In genomic region chr1:89615676-89616598, GRCh38 we compare ENCODE assay signal across 8 cellular contexts. TPM values are rescaled to one million over a fixed set of nuclear protein-coding genes. Genes with fewer than 3 reads are reported as not detected.
DNase-seq lines count a peak whose midpoint lies in the region; ATAC-seq and TF ChIP-seq lines count a peak whose summit lies in the region.

No MANE protein-coding gene starts in this region.

- H4K91ac ChIP-seq in H9 (ENCODE audit: insufficient read length, low read depth, low read length) = no peak overlapping the region

- no peaks in the 10 kb centered on the region for H3K79me2 ChIP-seq in H9 (ENCODE audit: insufficient read depth, low read length)

- no peak overlapping the region for H2BK120ac ChIP-seq in H9 (ENCODE audit: low read depth, low read length, poor library complexity, severe bottlenecking)

- intact Hi-C loops in activated T-helper 2 cell treated with anti-CD3 and anti-CD28 coated beads, Interferon-gamma antibody, Interleukin-2, Interleukin-4, amounts not matched to agents 10 μg/mL and 5 μg/mL and 100 μg/mL, durations not matched to agents 14 hours and 24 hours and 36 hours (cut with micrococcal nuclease) = no loop called here

- H3K9ac ChIP-seq in H9 (ENCODE audit: extremely low read depth, insufficient read length, low read length) = no peak overlapping the region

- peaks cover 12 to 18% (median 16%) of the 10 kb centered on the region in 3 experiments for H3K36me3 Mint-ChIP-seq in H9 (ENCODE audit: insufficient read depth in 1 of 3, low read depth in 3 of 3)
- H3K36me3 Mint-ChIP-seq in activated T-helper 2 cell treated with anti-CD3 and anti-CD28 coated beads, Interferon-gamma antibody, Interleukin-2, Interleukin-4, amounts not matched to agents 10 μg/mL and 5 μg/mL and 100 μg/mL, durations not matched to agents 14 hours and 24 hours and 36 hours (ENCODE audit: low read depth) = peaks cover 55% of the 10 kb centered on the region

- H3K4ac ChIP-seq in H9 (ENCODE audit: low read depth, low read length) = no peak overlapping the region

- no peaks in the 10 kb centered on the region for H3K9me3 ChIP-seq in H9 (ENCODE audit: control insufficient read depth, low read depth, low read length)

- H3T11ph ChIP-seq in H9 (ENCODE audit: low read length) = no peak overlapping the region

- no peaks in the 10 kb centered on the region for H3K4me1 ChIP-seq in H9 (ENCODE audit: insufficient read depth, low read length)

- no peaks in the 10 kb centered on the region for H4K20me1 ChIP-seq in H9 (ENCODE audit: control insufficient read depth, insufficient read depth, insufficient read length)

- no peak overlapping the region for H3K14ac ChIP-seq in H9 (ENCODE audit: insufficient read depth, low read length)

- no peak overlapping the region for H4K5ac ChIP-seq in H9 (ENCODE audit: insufficient read length, low read depth, low read length)

- ATAC-seq in HG03108 (IDR thresholded peaks at IDR 0.05; ENCODE audit: unreplicated experiment) = no peak
- no peak for ATAC-seq in HG02973 (IDR thresholded peaks at IDR 0.05; ENCODE audit: unreplicated experiment)

- H2BK5ac ChIP-seq in H9 (ENCODE audit: insufficient read length, low read length) = no peak overlapping the region

- no peak overlapping the region for H3K56ac ChIP-seq in H9 (ENCODE audit: insufficient read length, low read depth, low read length)

- no peaks in the 10 kb centered on the region for H3K27me3 Mint-ChIP-seq in H9 (ENCODE audit: low read depth)
- H3K27me3 Mint-ChIP-seq in activated T-helper 2 cell treated with anti-CD3 and anti-CD28 coated beads, Interferon-gamma antibody, Interleukin-2, Interleukin-4, amounts not matched to agents 10 μg/mL and 5 μg/mL and 100 μg/mL, durations not matched to agents 14 hours and 24 hours and 36 hours (ENCODE audit: low read depth) = no peaks in the 10 kb centered on the region

- no peak overlapping the region for H3K23ac ChIP-seq in H9 (ENCODE audit: insufficient read length, low read depth, low read length)

- no peaks in the 10 kb centered on the region for H3K27me3 ChIP-seq in BJ (ENCODE audit: control insufficient read depth, insufficient read depth, low read length)
- H3K27me3 ChIP-seq in H9 (ENCODE audit: insufficient read depth, low read length) = no peaks in the 10 kb centered on the region

- CTCF ChIA-PET in BJ (lab: Yijun Ruan, JAX) = interaction anchor here (0.9 to 2.8 kb wide), 9 partner anchors 9 to 147 kb away, joined by 3 to 13 read pairs (median 5); no protein-coding TSS in a partner anchor

- H2AK5ac ChIP-seq in H9 (ENCODE audit: insufficient read length, low read length) = no peak overlapping the region

- H3K18ac ChIP-seq in H9 (ENCODE audit: insufficient read length, low read depth, low read length) = no peak overlapping the region

- H3K4me3 Mint-ChIP-seq in H9 = no peak overlapping the region
- no peak overlapping the region for H3K4me3 Mint-ChIP-seq in activated T-helper 2 cell treated with anti-CD3 and anti-CD28 coated beads, Interferon-gamma antibody, Interleukin-2, Interleukin-4, amounts not matched to agents 10 μg/mL and 5 μg/mL and 100 μg/mL, durations not matched to agents 14 hours and 24 hours and 36 hours (ENCODE audit: low read depth)

- H3K27ac ChIP-seq in H9 (ENCODE audit: insufficient read length, low read depth, low read length) = no peak overlapping the region

- DNase-seq in BJ (ENCODE audit: low read depth) = no peak
- DNase-seq in H9 = peak; percentile 35
- DNase-seq in activated T-helper 2 cell treated with anti-CD3 and anti-CD28 coated beads, Interferon-gamma antibody, Interleukin-2, Interleukin-4, amounts not matched to agents 10 μg/mL and 5 μg/mL and 100 μg/mL, durations not matched to agents 14 hours and 24 hours and 36 hours (ENCODE audit: low spot score) = no peak
- DNase-seq in left kidney (ENCODE audit: low read depth, low spot score) = peak; percentile 15
- no peak for DNase-seq in NCI-H2227 (lab: John Stamatoyannopoulos, UW; ENCODE audit: unreplicated experiment)
- no peak for DNase-seq in NCI-H226

- H2BK15ac ChIP-seq in H9 (ENCODE audit: low read depth, low read length) = no peak overlapping the region

- no peak overlapping the region for H2BK20ac ChIP-seq in H9 (ENCODE audit: low read depth, low read length, poor library complexity, severe bottlenecking)

- no peak overlapping the region for H4K8ac ChIP-seq in H9 (replicated peaks; ENCODE audit: insufficient read length, low read depth, low read length)

- peaks cover 5 to 8% of the 10 kb centered on the region in 2 experiments for H3K4me1 Mint-ChIP-seq in H9
- peaks cover 75% of the 10 kb centered on the region for H3K4me1 Mint-ChIP-seq in activated T-helper 2 cell treated with anti-CD3 and anti-CD28 coated beads, Interferon-gamma antibody, Interleukin-2, Interleukin-4, amounts not matched to agents 10 μg/mL and 5 μg/mL and 100 μg/mL, durations not matched to agents 14 hours and 24 hours and 36 hours (ENCODE audit: low read depth)

- no peak overlapping the region for H3K27ac Mint-ChIP-seq in H9
- H3K27ac Mint-ChIP-seq in activated T-helper 2 cell treated with anti-CD3 and anti-CD28 coated beads, Interferon-gamma antibody, Interleukin-2, Interleukin-4, amounts not matched to agents 10 μg/mL and 5 μg/mL and 100 μg/mL, durations not matched to agents 14 hours and 24 hours and 36 hours = peak overlapping the region; percentile 31

- no peak overlapping the region for H3K4me3 ChIP-seq in BJ (ENCODE audit: low read depth, low read length)

- no peak overlapping the region for H2BK12ac ChIP-seq in H9 (ENCODE audit: insufficient read length, low read depth, low read length)

- no peaks in the 10 kb centered on the region for H3K36me3 ChIP-seq in BJ (ENCODE audit: control insufficient read depth, insufficient read depth, low read length)

- H2AFZ ChIP-seq in H9 (ENCODE audit: low read length) = no peak overlapping the region

- peaks cover 11 to 16% of the 10 kb centered on the region in 2 experiments for H3K9me3 Mint-ChIP-seq in H9
- peaks cover 20% of the 10 kb centered on the region for H3K9me3 Mint-ChIP-seq in activated T-helper 2 cell treated with anti-CD3 and anti-CD28 coated beads, Interferon-gamma antibody, Interleukin-2, Interleukin-4, amounts not matched to agents 10 μg/mL and 5 μg/mL and 100 μg/mL, durations not matched to agents 14 hours and 24 hours and 36 hours

- POLR2A ChIA-PET in BJ (lab: Charles Lee) = interaction anchor here (0.7 kb wide), 1 partner anchor 22 kb away, joined by 3 read pairs; no protein-coding TSS in a partner anchor

- no peaks in the 10 kb centered on the region for H3K23me2 ChIP-seq in H9 (ENCODE audit: insufficient read length, low read depth, low read length, poor library complexity, severe bottlenecking)

- no peak overlapping the region for H3K4me2 ChIP-seq in H9 (ENCODE audit: insufficient read depth, insufficient read length, low read length)

- no CpG with 5 or more reads among the region's 3 CpGs for WGBS in H9 (ENCODE audit: extremely low coverage, insufficient read length, low lambda C conversion rate)

- TF ChIP-seq CTCF in BJ (IDR thresholded peaks at IDR 0.05; ENCODE audit: insufficient read depth, low read depth, low read length) = peak; percentile 44
- peak; percentile 60 for TF ChIP-seq CTCF in H9 (conservative IDR thresholded peaks at IDR 0.05)

- H3K79me1 ChIP-seq in H9 (ENCODE audit: insufficient read depth, low read depth, low read length, poor library complexity, severe bottlenecking) = no peaks in the 10 kb centered on the region

RNA-seq across cellular contexts. Expression of gene LRRC8C, which starts 17.0 kb away (rescaled TPM):
- 3.6 and 5.7 TPM in 2 replicates for polyA plus RNA-seq in BJ (2011; rRNA removed)
- polyA minus RNA-seq in BJ (2011; rRNA and poly(A)+ RNA removed) = 3.0 and 3.4 TPM in 2 replicates
- 1.8 and 1.9 TPM in 2 replicates for total RNA-seq in H9 (2021)
- total RNA-seq in activated T-helper 2 cell treated with anti-CD3 and anti-CD28 coated beads, Interferon-gamma antibody, Interleukin-2, Interleukin-4, amounts not matched to agents 10 μg/mL and 5 μg/mL and 100 μg/mL, durations not matched to agents 14 hours and 24 hours and 36 hours = 56.1 and 56.5 TPM in 2 replicates

Comparison
In these comparisons a context has a peak if more than half of its experiments do, and no peak if none do; other contexts are left out.
1. DNase-seq: peak in H9 (single experiment) and left kidney (single experiment); none in BJ (single experiment), activated T-helper 2 cell treated with anti-CD3 and anti-CD28 coated beads, Interferon-gamma antibody, Interleukin-2, Interleukin-4, amounts not matched to agents 10 μg/mL and 5 μg/mL and 100 μg/mL, durations not matched to agents 14 hours and 24 hours and 36 hours (single experiment), NCI-H2227 (single experiment) and NCI-H226 (single experiment).
2. RNA of gene LRRC8C, which starts 17.0 kb away (total RNA-seq): 56.1 to 56.5 TPM in activated T-helper 2 cell treated with anti-CD3 and anti-CD28 coated beads, Interferon-gamma antibody, Interleukin-2, Interleukin-4, amounts not matched to agents 10 μg/mL and 5 μg/mL and 100 μg/mL, durations not matched to agents 14 hours and 24 hours and 36 hours; 1.8 to 1.9 TPM in H9; every median in the first group is over 10 times any median in the second.